In the genomic region with DNA sequence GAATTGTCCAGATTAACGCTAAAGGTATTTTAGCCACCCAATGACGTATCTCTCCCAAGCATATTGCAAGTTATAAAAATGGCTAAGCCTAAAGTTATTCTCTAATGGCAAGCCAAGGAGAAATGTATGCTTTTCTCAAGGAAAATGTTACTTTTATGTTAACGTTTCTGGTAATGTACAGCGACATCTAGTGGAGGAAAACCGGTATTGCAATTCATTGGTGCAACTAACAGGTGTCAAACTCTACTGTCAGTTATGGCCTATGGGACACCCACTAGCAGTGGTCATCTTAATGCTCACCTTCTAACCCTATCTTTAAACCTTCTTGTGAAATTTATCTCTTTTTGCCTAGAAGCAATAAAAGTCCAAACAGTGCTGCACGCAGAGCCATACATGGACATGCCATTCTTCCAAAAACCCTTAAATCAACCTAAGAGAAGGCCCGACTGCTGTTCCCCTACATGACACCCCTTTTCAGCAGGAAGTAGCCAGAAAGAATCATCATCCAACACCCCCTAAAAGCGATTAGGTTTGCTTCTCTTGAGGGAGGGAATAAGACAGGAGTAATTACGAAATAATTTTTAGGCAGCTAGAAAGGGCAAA, we compare ENCODE assay signal across 8 cellular contexts.
DNase-seq lines count a peak whose midpoint lies in the region; ATAC-seq and TF ChIP-seq lines count a peak whose summit lies in the region.

No MANE protein-coding gene starts in this region.

- CTCF ChIA-PET in A673 (lab: Charles Lee): interaction anchor here (0.6 kb wide), 1 partner anchor 194 kb away, joined by 3 read pairs; no protein-coding TSS in a partner anchor

- H3K9ac ChIP-seq in smooth muscle cell (ENCODE audit: low read depth): no peak overlapping the region

- H3K36me3 ChIP-seq in A673 (ENCODE audit: insufficient read depth, low read length, poor library complexity, severe bottlenecking): no peaks in the 10 kb centered on the region
- H3K36me3 ChIP-seq in smooth muscle cell (ENCODE audit: low read depth): no peaks in the 10 kb centered on the region

- H3K4me3 ChIP-seq in A673 (ENCODE audit: low read depth, low read length, poor library complexity, severe bottlenecking) (no peak overlapping the region), WI38 (ENCODE audit: low read depth, low read length) (no peak overlapping the region), smooth muscle cell (no peak overlapping the region)

- ATAC-seq in HG02938 (IDR thresholded peaks at IDR 0.05; ENCODE audit: unreplicated experiment): no peak

- H3K27me3 ChIP-seq in A673 (replicated peaks; ENCODE audit: insufficient read depth, low read depth, low read length, poor library complexity) (peaks cover 9% of the 10 kb centered on the region), smooth muscle cell (ENCODE audit: low read depth) (no peaks in the 10 kb centered on the region)

- intact Hi-C loops in A673 (cut with micrococcal nuclease; ENCODE audit: unreplicated experiment): no loop called here

- peak; percentile 61 for DNase-seq in A673 (ENCODE audit: low spot score)
- DNase-seq in EL: peak; percentile 42
- peak; percentile 0 for DNase-seq in NCI-H2029 (lab: John Stamatoyannopoulos, UW)
- DNase-seq in globus pallidus (ENCODE audit: low spot score): peak; percentile 10
- DNase-seq in smooth muscle cell (lab: John Stamatoyannopoulos, UW; ENCODE audit: unreplicated experiment): no peak
- no peak for DNase-seq in ureter (ENCODE audit: low spot score)

- POLR2A ChIA-PET in A673 (lab: Charles Lee; ENCODE audit: low non-redundant PET): no interaction called here

- H3K9me3 ChIP-seq in A673 (ENCODE audit: low read depth, low read length, poor library complexity, severe bottlenecking) (no peaks in the 10 kb centered on the region), smooth muscle cell (replicated peaks; ENCODE audit: low read depth) (no peaks in the 10 kb centered on the region)

- no peaks in the 10 kb centered on the region for H4K20me1 ChIP-seq in smooth muscle cell (ENCODE audit: low read depth)

- H3K79me2 ChIP-seq in smooth muscle cell (ENCODE audit: low read depth): no peaks in the 10 kb centered on the region

- no peak overlapping the region for H2AFZ ChIP-seq in smooth muscle cell (ENCODE audit: low read depth)

- H3K4me1 ChIP-seq in A673 (ENCODE audit: insufficient read depth, low read length, poor library complexity, severe bottlenecking) (no peaks in the 10 kb centered on the region), smooth muscle cell (ENCODE audit: low read depth) (no peaks in the 10 kb centered on the region)

- no peaks in the 10 kb centered on the region for H3F3A ChIP-seq in smooth muscle cell (ENCODE audit: low read depth)

- 24% methylated on average over 9 of the region's 9 CpGs for WGBS in smooth muscle cell (ENCODE audit: low lambda C conversion rate)

- H3K27ac ChIP-seq in A673 (ENCODE audit: low read depth, low read length, poor library complexity, severe bottlenecking) (no peak overlapping the region), smooth muscle cell (ENCODE audit: low read depth) (no peak overlapping the region)

- BruUV-seq in A673 (replicated peaks; lab: Mats Ljungman, UMichigan): no TSS peak

- TF ChIP-seq CTCF in A673 (conservative IDR thresholded peaks at IDR 0.05; ENCODE audit: low read depth, low read length) (peak; percentile 86), WI38 (IDR thresholded peaks at IDR 0.05; ENCODE audit: low read depth, low read length) (peak; percentile 59; the same call in 1 of the 2 replicates), smooth muscle cell (IDR thresholded peaks at IDR 0.05; ENCODE audit: borderline replicate concordance, insufficient read depth, poor library complexity, severe bottlenecking) (peak; percentile 91)

- no peak overlapping the region for H3K4me2 ChIP-seq in smooth muscle cell

Comparison
In these comparisons a context has a peak if more than half of its experiments do, and no peak if none do; other contexts are left out.
1. DNase-seq: peak in A673 (single experiment), EL (single experiment), NCI-H2029 (single experiment) and globus pallidus (single experiment); none in smooth muscle cell (single experiment) and ureter (single experiment).
2. Peak in every context shown above with its lines, with median percentiles within 50 percentile points of each other: CTCF ChIP-seq.